Comparison of ENCODE assay signal across 8 cellular contexts in genomic region chr2:240143801-240144648, GRCh38. TPM values are rescaled to one million over a fixed set of nuclear protein-coding genes. Genes with fewer than 3 reads are reported as not detected.
DNase-seq lines count a peak whose midpoint lies in the region; ATAC-seq lines count a peak whose summit lies in the region.

No MANE protein-coding gene starts in this region.

- H4K91ac ChIP-seq in mesenchymal stem cell (ENCODE audit: low read length), result no peak overlapping the region

- no peak overlapping the region for H2BK5ac ChIP-seq in mesenchymal stem cell (ENCODE audit: low read depth, low read length, poor library complexity, severe bottlenecking)

- no peaks in the 10 kb centered on the region for H3K9me3 ChIP-seq in mesenchymal stem cell (ENCODE audit: control insufficient read depth, low read length)

- peak overlapping the region; percentile 50 for H4K8ac ChIP-seq in mesenchymal stem cell (ENCODE audit: low read length)

- 41% methylated on average over 36 of the region's 36 CpGs for WGBS in mesenchymal stem cell

- H2BK12ac ChIP-seq in mesenchymal stem cell (ENCODE audit: low read length in 2 of 2), result no peak overlapping the region

- H3K4me2 ChIP-seq in mesenchymal stem cell (ENCODE audit: low read length, poor library complexity, severe bottlenecking), result no peak overlapping the region

- DNase-seq in DMS53 (lab: John Stamatoyannopoulos, UW) (peak; percentile 74), NCI-H748 treated with DMSO at 0.1 percent for 48 hours (lab: John Stamatoyannopoulos, UW) (peak; percentile 28), mesenchymal stem cell (peak; percentile 53)
- DNase-seq in activated CD8-positive, alpha-beta memory T cell treated with anti-CD3 and anti-CD28 coated beads for 1 hour (ENCODE audit: extremely low read depth in 1 of 2, low read depth in 1 of 2), result peak; percentile 55 to 77
- DNase-seq in effector CD8-positive, alpha-beta T cell (lab: John Stamatoyannopoulos, UW), result peak; percentile 75
- peak; percentile 63 to 72 for DNase-seq in stimulated activated CD8-positive, alpha-beta memory T cell treated with anti-CD3 and anti-CD28 coated beads, Interleukin-2, amount 100 ng/mL, for 1 hour (ENCODE audit: low read depth in 2 of 2)

- no peak overlapping the region for H3K18ac ChIP-seq in mesenchymal stem cell (ENCODE audit: low read depth in 1 of 2, low read length in 2 of 2)

- no peak overlapping the region for H2AK5ac ChIP-seq in mesenchymal stem cell (ENCODE audit: low read length, severe bottlenecking)

- no peaks in the 10 kb centered on the region for H3K36me3 ChIP-seq in mesenchymal stem cell (ENCODE audit: control insufficient read depth in 1 of 2, insufficient read depth in 2 of 2, low read depth in 1 of 2, low read length in 2 of 2)

- ATAC-seq in HG02678 (IDR thresholded peaks at IDR 0.05; ENCODE audit: unreplicated experiment), result peak; percentile 69
- no peak for ATAC-seq in GM18868 (IDR thresholded peaks at IDR 0.05; ENCODE audit: unreplicated experiment)

- no peak overlapping the region for H2BK15ac ChIP-seq in mesenchymal stem cell (ENCODE audit: low read depth, poor library complexity, severe bottlenecking)

- H3K23ac ChIP-seq in mesenchymal stem cell (ENCODE audit: low read length in 2 of 2), result no peak overlapping the region

- peaks cover 4% of the 10 kb centered on the region for H3K4me1 ChIP-seq in mesenchymal stem cell (ENCODE audit: control insufficient read depth, insufficient read depth, low read depth, low read length)

- no peak overlapping the region for H3K4me3 ChIP-seq in mesenchymal stem cell (ENCODE audit: insufficient read depth in 1 of 2, low read depth in 1 of 2, low read length in 2 of 2)

- H2BK120ac ChIP-seq in mesenchymal stem cell (ENCODE audit: low read depth, low read length), result no peak overlapping the region

- peak overlapping the region; percentile 5 for H2AFZ ChIP-seq in mesenchymal stem cell (ENCODE audit: low read depth, low read length)

- H3K4ac ChIP-seq in mesenchymal stem cell (ENCODE audit: low read depth in 1 of 2, low read length in 2 of 2), result no peak overlapping the region

- H3K27me3 ChIP-seq in mesenchymal stem cell (ENCODE audit: control insufficient read depth in 1 of 2, insufficient read depth in 1 of 2, low read length in 2 of 2), result peaks cover 27 to 65% of the 10 kb centered on the region in 2 experiments

- no peak overlapping the region for H3K27ac ChIP-seq in mesenchymal stem cell (ENCODE audit: low read length, poor library complexity, severe bottlenecking)

- no peak overlapping the region for H3K14ac ChIP-seq in mesenchymal stem cell (ENCODE audit: low read length in 2 of 2)

- H3K9ac ChIP-seq in mesenchymal stem cell (ENCODE audit: low read length), result peak overlapping the region; percentile 20

- no peaks in the 10 kb centered on the region for H3K79me1 ChIP-seq in mesenchymal stem cell (replicated peaks; ENCODE audit: low read length, poor library complexity, severe bottlenecking)

RNA-seq across cellular contexts. Expression of gene OTOS, which starts 3.6 kb away (rescaled TPM):
- not detected for polyA plus RNA-seq in mesenchymal stem cell (2013, experiment 1 of 2)
- not detected for polyA plus RNA-seq in mesenchymal stem cell (2013, experiment 2 of 2)

RNA-seq across cellular contexts. Expression of gene COPS9, which starts 7.9 kb away (rescaled TPM):
- polyA plus RNA-seq in mesenchymal stem cell (2013, experiment 1 of 2), result 322 TPM
- polyA plus RNA-seq in mesenchymal stem cell (2013, experiment 2 of 2), result 340 TPM
